In the genomic region with DNA sequence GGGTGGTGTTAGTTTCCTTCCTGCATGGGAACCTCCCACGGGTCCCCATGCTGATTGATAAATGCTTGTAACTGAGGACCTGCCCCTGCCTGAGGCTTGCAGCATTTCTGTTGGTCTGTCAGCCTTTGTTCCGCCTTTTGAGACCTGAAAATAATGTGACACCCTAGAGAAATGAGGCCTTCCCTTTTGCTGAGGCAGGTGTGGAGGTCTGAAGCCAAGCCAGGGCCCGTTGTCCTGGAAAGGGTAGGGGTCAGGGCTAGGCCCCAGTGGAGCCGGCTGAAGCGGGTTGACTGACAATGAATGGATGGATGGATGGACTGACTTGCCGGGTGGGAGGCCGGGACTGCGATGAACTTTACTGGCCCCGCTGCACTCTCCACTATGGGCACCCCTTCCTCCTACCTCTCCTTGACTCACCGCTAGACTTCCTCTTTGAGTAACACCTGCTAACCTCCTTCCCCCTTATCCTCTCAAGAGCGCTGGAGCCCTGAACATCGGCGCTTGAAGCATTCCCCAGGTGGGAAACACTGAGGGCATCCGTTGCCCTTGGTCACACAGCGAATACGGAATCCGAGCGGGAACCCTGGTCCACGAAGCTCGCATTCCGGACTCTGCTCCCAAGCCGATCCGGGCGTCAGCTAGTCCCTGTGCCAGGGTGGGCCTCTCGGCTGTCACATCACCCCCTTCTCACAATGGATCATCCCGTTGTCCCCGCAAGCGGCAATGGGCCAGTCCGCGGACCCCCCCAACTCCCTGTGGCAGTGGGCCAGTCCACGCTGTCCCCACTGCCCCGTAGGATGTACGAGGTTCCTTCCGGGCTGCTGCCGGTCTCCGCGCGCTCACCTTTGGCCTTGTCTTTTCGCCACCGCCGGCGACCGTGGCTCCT, we compare ENCODE assay signal across 8 cellular contexts. TPM values are rescaled to one million over a fixed set of nuclear protein-coding genes. Genes with fewer than 3 reads are reported as not detected.
DNase-seq lines count a peak whose midpoint lies in the region; ATAC-seq, FAIRE-seq and TF ChIP-seq lines count a peak whose summit lies in the region.

No MANE protein-coding gene starts in this region.

- no peaks in the 10 kb centered on the region for H3K27me3 ChIP-seq in brain microvascular endothelial cell (replicated peaks)

- no peak for FAIRE-seq in RCC 7860 (lab: Jason Lieb, UNC)

- H3K27ac ChIP-seq in brain microvascular endothelial cell: no peak overlapping the region

- H3K4me3 Mint-ChIP-seq in T-helper 17 cell: peak overlapping the region; percentile 98

- H3K27ac Mint-ChIP-seq in T-helper 17 cell: peak overlapping the region; percentile 95

- peaks cover 38% of the 10 kb centered on the region for H3K4me1 Mint-ChIP-seq in T-helper 17 cell

- in situ Hi-C loops in brain microvascular endothelial cell (cut with HindIII; ENCODE audit: low pct_ligation_motif_present, low sequenced_read_pairs): no loop called here

- H3K36me3 Mint-ChIP-seq in T-helper 17 cell (ENCODE audit: low read depth): no peaks in the 10 kb centered on the region

- TF ChIP-seq CTCF in AG09309 (IDR thresholded peaks at IDR 0.05; ENCODE audit: control insufficient read depth, insufficient read depth, low read depth, low read length, missing control alignments) (no peak), brain microvascular endothelial cell (IDR thresholded peaks at IDR 0.05; ENCODE audit: low read depth, low read length, missing control alignments) (no peak)

- no peaks in the 10 kb centered on the region for H3K36me3 ChIP-seq in brain microvascular endothelial cell (replicated peaks)

- H3K9me3 ChIP-seq in T-helper 17 cell (ENCODE audit: control insufficient read depth, low read length, poor library complexity, severe bottlenecking): no peaks in the 10 kb centered on the region

- H3K4me3 ChIP-seq in AG09309 (ENCODE audit: control insufficient read depth, low read depth, low read length): peak overlapping the region; percentile 56
- peak overlapping the region; percentile 69 for H3K4me3 ChIP-seq in brain microvascular endothelial cell (ENCODE audit: low read depth, low read length)

- H3K27me3 Mint-ChIP-seq in T-helper 17 cell: no peaks in the 10 kb centered on the region

- DNase-seq in AG09309 (ENCODE audit: low read depth) (no peak), T-helper 17 cell (peak in 2 of 3 donors; percentile 39 to 51), brain microvascular endothelial cell (no peak), inferior parietal cortex (ENCODE audit: extremely low spot score) (peak; percentile 54), RCC 7860 (ENCODE audit: low spot score) (no peak)
- peak; percentile 22 to 23 for DNase-seq in stimulated activated CD4-positive, alpha-beta T cell treated with anti-CD3 and anti-CD28 coated beads, Interleukin-1b, Interleukin-23, amount 100 ng/mL, for 4 hours (ENCODE audit: low read depth in 2 of 2)

- ATAC-seq in GM19324 (IDR thresholded peaks at IDR 0.05; ENCODE audit: low FRiP score, unreplicated experiment) (peak; percentile 24), HG03432 (IDR thresholded peaks at IDR 0.05; ENCODE audit: unreplicated experiment) (peak; percentile 29), T-helper 17 cell (peak; percentile 38)

RNA-seq across cellular contexts. Expression of a gene that starts 4.4 kb away (rescaled TPM):
- total RNA-seq in T-helper 17 cell: 10 to 100 TPM; 14.5 to 16.9 TPM

RNA-seq across cellular contexts. Expression of a gene that starts 19.9 kb away (rescaled TPM):
- not detected for total RNA-seq in T-helper 17 cell

RNA-seq across cellular contexts. Expression of a gene that starts 32.7 kb away (rescaled TPM):
- not detected for total RNA-seq in T-helper 17 cell

Comparison
In these comparisons a context has a peak if more than half of its experiments do, and no peak if none do; other contexts are left out.
1. DNase-seq: peak in T-helper 17 cell (2 of 3), inferior parietal cortex (single experiment) and stimulated activated CD4-positive, alpha-beta T cell treated with anti-CD3 and anti-CD28 coated beads, Interleukin-1b, Interleukin-23, amount 100 ng/mL, for 4 hours (2 of 2); none in AG09309 (single experiment), brain microvascular endothelial cell (single experiment) and RCC 7860 (single experiment).
2. Peak in every context shown above with its lines, with median percentiles within 50 percentile points of each other: ATAC-seq.